In the genomic region with DNA sequence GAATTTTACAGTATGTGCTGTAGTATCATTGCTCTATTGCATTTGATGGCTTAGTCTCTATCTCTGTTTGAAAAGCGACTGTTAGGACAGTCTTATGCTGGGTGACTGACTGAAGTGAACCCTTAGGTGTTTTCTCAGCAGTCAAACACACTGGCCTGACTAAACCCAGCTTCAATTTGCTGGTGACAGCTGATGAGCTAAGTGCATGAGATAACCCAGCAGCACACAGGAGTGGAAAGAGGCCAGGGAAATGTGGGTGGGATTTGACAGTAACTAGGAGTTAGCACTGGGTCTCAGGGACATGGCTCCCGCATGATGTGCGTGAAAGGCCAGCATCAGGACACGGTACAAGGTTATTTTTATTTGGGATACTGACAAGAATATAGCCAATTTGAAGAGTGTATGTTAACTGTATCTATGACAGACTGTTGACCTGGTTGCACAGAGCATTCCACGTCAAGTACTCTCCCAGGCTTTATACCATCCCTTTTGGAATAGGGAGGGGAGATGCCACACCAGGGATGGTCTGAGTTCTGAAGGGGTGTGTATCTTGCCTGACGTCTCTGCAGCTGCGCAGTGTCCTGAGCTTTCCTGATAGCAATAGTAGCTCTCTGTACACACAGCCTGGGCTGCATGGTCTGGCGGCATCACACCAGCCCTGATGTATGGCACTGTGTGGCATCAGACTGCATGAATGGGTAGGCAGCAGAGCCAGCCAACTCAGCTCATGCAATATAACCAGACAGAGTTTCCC, we compare ENCODE assay signal across 27 cellular contexts.
DNase-seq lines count a peak whose midpoint lies in the region; ATAC-seq and TF ChIP-seq lines count a peak whose summit lies in the region.
"Had no signal": no experiment of that assay in that cellular context is flagged by ENCODE, and none has a peak within 500 bp of the region (broad histone marks: within the 10 kb centered on the region; RNA-seq: fewer than 3 reads in every experiment).

No MANE protein-coding gene starts in this region.

- 23% methylated on average over 8 of the region's 8 CpGs for WGBS in smooth muscle cell (ENCODE audit: low lambda C conversion rate)

- H3K4me1 Mint-ChIP-seq in endothelial cell (ENCODE audit: unreplicated experiment), result peaks cover 75% of the 10 kb centered on the region
- peaks cover 36% of the 10 kb centered on the region for H3K4me1 Mint-ChIP-seq in activated T-helper 1 cell treated with anti-CD3 and anti-CD28 coated beads, Interleukin-12 subunit alpha, Interleukin-12 subunit beta, Interleukin-2, Interleukin-4 antibody, amounts not matched to agents 30 ng/mL and 10 ng/mL and 1 ng/mL, durations not matched to agents 14 hours and 24 hours and 36 hours (ENCODE audit: low read depth)

- H3K27ac ChIP-seq in right atrium auricular region, result peak overlapping the region; percentile 63 to 77
- H3K27ac ChIP-seq in smooth muscle cell (ENCODE audit: low read depth), result peak overlapping the region; percentile 70
- H3K27ac ChIP-seq: BLaER1, gastrocnemius medialis, SJSA1, transverse colon had no signal

- peaks cover 74% of the 10 kb centered on the region for H3K36me3 Mint-ChIP-seq in endothelial cell (ENCODE audit: low read depth, unreplicated experiment)
- H3K36me3 Mint-ChIP-seq in activated T-helper 1 cell treated with anti-CD3 and anti-CD28 coated beads, Interleukin-12 subunit alpha, Interleukin-12 subunit beta, Interleukin-2, Interleukin-4 antibody, amounts not matched to agents 30 ng/mL and 10 ng/mL and 1 ng/mL, durations not matched to agents 14 hours and 24 hours and 36 hours (ENCODE audit: low read depth), result peaks cover 4% of the 10 kb centered on the region
- H3K36me3 Mint-ChIP-seq: mesothelial cell of epicardium had no signal

- H3K9me3 Mint-ChIP-seq in endothelial cell (ENCODE audit: unreplicated experiment), result no peaks in the 10 kb centered on the region
- peaks cover 3% of the 10 kb centered on the region for H3K9me3 Mint-ChIP-seq in activated T-helper 1 cell treated with anti-CD3 and anti-CD28 coated beads, Interleukin-12 subunit alpha, Interleukin-12 subunit beta, Interleukin-2, Interleukin-4 antibody, amounts not matched to agents 30 ng/mL and 10 ng/mL and 1 ng/mL, durations not matched to agents 14 hours and 24 hours and 36 hours
- H3K9me3 Mint-ChIP-seq: activated T-cell treated with anti-CD3 and anti-CD28 coated beads, Interleukin-2, amount 50 U/mL, for 4 hours; central memory CD8-positive, alpha-beta T cell; mesothelial cell of epicardium had no signal

- H3K4me3 ChIP-seq in right atrium auricular region, result no peak overlapping the region
- no peak overlapping the region for H3K4me3 ChIP-seq in smooth muscle cell
- H3K4me3 ChIP-seq: BLaER1, gastrocnemius medialis, HAP-1, SJSA1, transverse colon had no signal

- H2AFZ ChIP-seq in smooth muscle cell (ENCODE audit: low read depth), result no peak overlapping the region

- TF ChIP-seq CTCF in endothelial cell (IDR thresholded peaks at IDR 0.05; ENCODE audit: unreplicated experiment), result no peak
- no peak for TF ChIP-seq CTCF in right atrium auricular region (IDR thresholded peaks at IDR 0.05)
- no peak for TF ChIP-seq CTCF in smooth muscle cell (IDR thresholded peaks at IDR 0.05; ENCODE audit: borderline replicate concordance, insufficient read depth, poor library complexity, severe bottlenecking)

- H3K4me1 ChIP-seq in right atrium auricular region (peaks cover 0 to 25% of the 10 kb centered on the region in 2 donors), smooth muscle cell (ENCODE audit: low read depth) (peaks cover 19% of the 10 kb centered on the region)
- H3K4me1 ChIP-seq: gastrocnemius medialis, HAP-1, SJSA1, transverse colon had no signal

- H3K27me3 ChIP-seq in right atrium auricular region, result no peaks in the 10 kb centered on the region
- H3K27me3 ChIP-seq in smooth muscle cell (ENCODE audit: low read depth), result no peaks in the 10 kb centered on the region
- H3K27me3 ChIP-seq: BLaER1, SJSA1 had no signal

- H3K9me3 ChIP-seq in right atrium auricular region (no peaks in the 10 kb centered on the region), smooth muscle cell (replicated peaks; ENCODE audit: low read depth) (no peaks in the 10 kb centered on the region)
- H3K9me3 ChIP-seq: BLaER1, gastrocnemius medialis, HAP-1, SJSA1, transverse colon had no signal

- H3K4me3 Mint-ChIP-seq in endothelial cell (ENCODE audit: unreplicated experiment), result peak overlapping the region; percentile 39
- H3K4me3 Mint-ChIP-seq in activated T-helper 1 cell treated with anti-CD3 and anti-CD28 coated beads, Interleukin-12 subunit alpha, Interleukin-12 subunit beta, Interleukin-2, Interleukin-4 antibody, amounts not matched to agents 30 ng/mL and 10 ng/mL and 1 ng/mL, durations not matched to agents 14 hours and 24 hours and 36 hours, result no peak overlapping the region
- H3K4me3 Mint-ChIP-seq: activated CD8-positive, alpha-beta memory T cell treated with anti-CD3 and anti-CD28 coated beads, Interleukin-2, amount 10 ng/mL, durations not matched to agents 7 days and 5 days; activated T-cell treated with anti-CD3 and anti-CD28 coated beads, Interleukin-2, amount 50 U/mL, for 4 hours; central memory CD8-positive, alpha-beta T cell; mesothelial cell of epicardium had no signal

- peaks cover 12% of the 10 kb centered on the region for H3K27me3 Mint-ChIP-seq in endothelial cell (ENCODE audit: unreplicated experiment)
- peaks cover 5% of the 10 kb centered on the region for H3K27me3 Mint-ChIP-seq in activated T-helper 1 cell treated with anti-CD3 and anti-CD28 coated beads, Interleukin-12 subunit alpha, Interleukin-12 subunit beta, Interleukin-2, Interleukin-4 antibody, amounts not matched to agents 30 ng/mL and 10 ng/mL and 1 ng/mL, durations not matched to agents 14 hours and 24 hours and 36 hours (ENCODE audit: insufficient read depth)

- peak overlapping the region; percentile 64 for H3K4me2 ChIP-seq in smooth muscle cell
- H3K4me2 ChIP-seq: BLaER1 had no signal

- DNase-seq in SK-N-DZ (ENCODE audit: low spot score) (peak; percentile 88), endothelial cell (ENCODE audit: low spot score) (no peak), right atrium auricular region (ENCODE audit: low spot score) (no peak), smooth muscle cell (lab: John Stamatoyannopoulos, UW; ENCODE audit: unreplicated experiment) (no peak), DMS153 (lab: John Stamatoyannopoulos, UW) (no peak)
- no peak for DNase-seq in activated T-helper 1 cell treated with anti-CD3 and anti-CD28 coated beads, Interleukin-12 subunit alpha, Interleukin-12 subunit beta, Interleukin-2, Interleukin-4 antibody, amounts not matched to agents 30 ng/mL and 10 ng/mL and 1 ng/mL, durations not matched to agents 14 hours and 24 hours and 36 hours (ENCODE audit: low spot score)
- DNase-seq: activated CD4-positive, alpha-beta T cell treated with anti-CD3 and anti-CD28 coated beads, Interleukin-2, amount 50 U/mL, for 4 hours; activated CD4-positive, CD25-positive, alpha-beta regulatory T cell; activated CD8-positive, alpha-beta memory T cell treated with anti-CD3 and anti-CD28 coated beads, Interleukin-2, amount 10 ng/mL, durations not matched to agents 7 days and 5 days; activated T-cell treated with anti-CD3 and anti-CD28 coated beads, Interleukin-2, amount 50 U/mL, for 4 hours; dermis blood vessel endothelial cell; gastrocnemius medialis; hippocampal formation; NCI-H1436; NCI-H2107; NCI-H345; NCI-H748 treated with DMSO at 0.1 percent for 48 hours; stimulated activated CD4-positive, alpha-beta T cell treated with anti-CD3 and anti-CD28 coated beads, Interleukin-4, amount 100 ng/mL, for 1 hour; T-helper 1 cell; transverse colon had no signal

- H3K9ac ChIP-seq in smooth muscle cell (ENCODE audit: low read depth), result no peak overlapping the region
- H3K9ac ChIP-seq: BLaER1 had no signal

- intact Hi-C loops in activated T-helper 1 cell treated with anti-CD3 and anti-CD28 coated beads, Interleukin-12 subunit alpha, Interleukin-12 subunit beta, Interleukin-2, Interleukin-4 antibody, amounts not matched to agents 30 ng/mL and 10 ng/mL and 1 ng/mL, durations not matched to agents 14 hours and 24 hours and 36 hours (cut with micrococcal nuclease), result no loop called here

- H3K27ac Mint-ChIP-seq in endothelial cell (ENCODE audit: unreplicated experiment), result peak overlapping the region; percentile 3
- H3K27ac Mint-ChIP-seq in activated T-helper 1 cell treated with anti-CD3 and anti-CD28 coated beads, Interleukin-12 subunit alpha, Interleukin-12 subunit beta, Interleukin-2, Interleukin-4 antibody, amounts not matched to agents 30 ng/mL and 10 ng/mL and 1 ng/mL, durations not matched to agents 14 hours and 24 hours and 36 hours, result no peak overlapping the region
- H3K27ac Mint-ChIP-seq: activated CD8-positive, alpha-beta memory T cell treated with anti-CD3 and anti-CD28 coated beads, Interleukin-2, amount 10 ng/mL, durations not matched to agents 7 days and 5 days; mesothelial cell of epicardium had no signal

- no peaks in the 10 kb centered on the region for H4K20me1 ChIP-seq in smooth muscle cell (ENCODE audit: low read depth)
- H4K20me1 ChIP-seq: BLaER1 had no signal

- H3F3A ChIP-seq in smooth muscle cell (ENCODE audit: low read depth), result peaks cover 42% of the 10 kb centered on the region

- no peak for ATAC-seq in HG02981 (IDR thresholded peaks at IDR 0.05; ENCODE audit: unreplicated experiment)
- ATAC-seq: activated CD8-positive, alpha-beta memory T cell treated with anti-CD3 and anti-CD28 coated beads, Interleukin-2, amount 10 ng/mL, durations not matched to agents 7 days and 5 days; activated T-cell treated with anti-CD3 and anti-CD28 coated beads, Interleukin-2, amount 50 U/mL, for 4 hours; gastrocnemius medialis; sciatic nerve had no signal

- H3K36me3 ChIP-seq in right atrium auricular region (no peaks in the 10 kb centered on the region), smooth muscle cell (ENCODE audit: low read depth) (no peaks in the 10 kb centered on the region)
- H3K36me3 ChIP-seq: gastrocnemius medialis, HAP-1, SJSA1, transverse colon had no signal

- peaks cover 9% of the 10 kb centered on the region for H3K79me2 ChIP-seq in smooth muscle cell (ENCODE audit: low read depth)
